In the genomic region with DNA sequence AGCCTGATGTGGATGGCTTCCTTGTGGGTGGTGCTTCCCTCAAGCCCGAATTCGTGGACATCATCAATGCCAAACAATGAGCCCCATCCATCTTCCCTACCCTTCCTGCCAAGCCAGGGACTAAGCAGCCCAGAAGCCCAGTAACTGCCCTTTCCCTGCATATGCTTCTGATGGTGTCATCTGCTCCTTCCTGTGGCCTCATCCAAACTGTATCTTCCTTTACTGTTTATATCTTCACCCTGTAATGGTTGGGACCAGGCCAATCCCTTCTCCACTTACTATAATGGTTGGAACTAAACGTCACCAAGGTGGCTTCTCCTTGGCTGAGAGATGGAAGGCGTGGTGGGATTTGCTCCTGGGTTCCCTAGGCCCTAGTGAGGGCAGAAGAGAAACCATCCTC, we compare ENCODE assay signal across 6 cellular contexts. TPM values are rescaled to one million over a fixed set of nuclear protein-coding genes. Genes with fewer than 3 reads are reported as not detected.
DNase-seq lines count a peak whose midpoint lies in the region; TF ChIP-seq lines count a peak whose summit lies in the region.
"Not testable (repeated sequence)": the region's sequence is repeated elsewhere in the genome, so short reads cannot be mapped to it uniquely, and the experiment has no call there.

No MANE protein-coding gene starts in this region.

- not testable (repeated sequence) for H4K8ac ChIP-seq in mesenchymal stem cell (ENCODE audit: low read length)

- H3K27ac Mint-ChIP-seq in activated T-helper 1 cell treated with anti-CD3 and anti-CD28 coated beads, Interleukin-12 subunit alpha, Interleukin-12 subunit beta, Interleukin-2, Interleukin-4 antibody, amounts not matched to agents 30 ng/mL and 10 ng/mL and 1 ng/mL, durations not matched to agents 14 hours and 24 hours and 36 hours = peak overlapping the region; percentile 86

- peak overlapping the region; percentile 99 for H3K27ac ChIP-seq in 22Rv1
- peak overlapping the region; percentile 49; the same call in 1 of the 2 replicates for H3K27ac ChIP-seq in GM23248
- peak overlapping the region in 1 of 2 experiments; percentile 16; a peak in 1 of 4 replicates for H3K27ac ChIP-seq in SK-N-SH (ENCODE audit: low read depth in 2 of 2, low read length in 1 of 2)
- not testable (repeated sequence) for H3K27ac ChIP-seq in duodenal mucosa (ENCODE audit: low read depth, low read length); mesenchymal stem cell (ENCODE audit: low read length, poor library complexity, severe bottlenecking)

- H3K79me2 ChIP-seq in GM23248 (ENCODE audit: insufficient read depth) = peaks cover 44% of the 10 kb centered on the region
- H3K79me2 ChIP-seq in SK-N-SH (ENCODE audit: insufficient read depth) = peaks cover 66% of the 10 kb centered on the region

- H3K36me3 ChIP-seq in GM23248 (ENCODE audit: low read depth) = peaks cover 16% of the 10 kb centered on the region
- H3K36me3 ChIP-seq in SK-N-SH (replicated peaks in 1 of 2; ENCODE audit: control insufficient read depth in 1 of 2, insufficient read depth in 2 of 2, low read length in 1 of 2) = peaks cover 20 to 22% of the 10 kb centered on the region in 2 experiments
- peaks cover 15 to 24% of the 10 kb centered on the region in 2 donors for H3K36me3 ChIP-seq in duodenal mucosa (ENCODE audit: control insufficient read depth in 1 of 2, insufficient read depth in 2 of 2, low read length in 2 of 2)
- H3K36me3 ChIP-seq in mesenchymal stem cell (ENCODE audit: control insufficient read depth in 1 of 2, insufficient read depth in 2 of 2, low read depth in 1 of 2, low read length in 2 of 2) = peaks cover 37 to 41% of the 10 kb centered on the region in 2 experiments

- H2BK15ac ChIP-seq in mesenchymal stem cell (ENCODE audit: low read depth, poor library complexity, severe bottlenecking) = not testable (repeated sequence)

- H2AK5ac ChIP-seq in mesenchymal stem cell (ENCODE audit: low read length, severe bottlenecking) = not testable (repeated sequence)

- H3K18ac ChIP-seq in mesenchymal stem cell (ENCODE audit: low read depth in 1 of 2, low read length in 2 of 2) = not testable (repeated sequence)

- not testable (repeated sequence) for H3K79me1 ChIP-seq in mesenchymal stem cell (replicated peaks; ENCODE audit: low read length, poor library complexity, severe bottlenecking)

- H2AFZ ChIP-seq in GM23248; SK-N-SH (ENCODE audit: low read depth); mesenchymal stem cell (ENCODE audit: low read depth, low read length): not testable (repeated sequence)

- peaks cover 39% of the 10 kb centered on the region for H3K4me1 ChIP-seq in GM23248 (ENCODE audit: insufficient read depth)
- peaks cover 38 to 46% of the 10 kb centered on the region in 2 experiments for H3K4me1 ChIP-seq in SK-N-SH (ENCODE audit: control insufficient read depth in 1 of 2, insufficient read depth in 2 of 2, low read depth in 1 of 2, low read length in 1 of 2)
- H3K4me1 ChIP-seq in duodenal mucosa (ENCODE audit: control insufficient read depth in 1 of 2, insufficient read depth in 2 of 2, low read length in 2 of 2) = peaks cover 47 to 48% of the 10 kb centered on the region in 2 donors
- peaks cover 28% of the 10 kb centered on the region for H3K4me1 ChIP-seq in mesenchymal stem cell (ENCODE audit: control insufficient read depth, insufficient read depth, low read depth, low read length)

- H3F3A ChIP-seq in GM23248 (ENCODE audit: insufficient read depth) = peaks cover 38% of the 10 kb centered on the region
- H3F3A ChIP-seq in SK-N-SH (replicated peaks; ENCODE audit: insufficient read depth) = peaks cover 41% of the 10 kb centered on the region

- TF ChIP-seq EP300 in SK-N-SH (IDR thresholded peaks at IDR 0.05; ENCODE audit: borderline replicate concordance in 1 of 2, low read depth in 1 of 2, low read length in 1 of 2) = not testable (repeated sequence)

- peak overlapping the region; percentile 28 for H3K9ac ChIP-seq in GM23248
- H3K9ac ChIP-seq in SK-N-SH = not testable (repeated sequence)
- peak overlapping the region; percentile 8 to 75 for H3K9ac ChIP-seq in duodenal mucosa (ENCODE audit: low read depth in 1 of 2, low read length in 2 of 2)
- peak overlapping the region; percentile 97 for H3K9ac ChIP-seq in mesenchymal stem cell (ENCODE audit: low read length)

- H3K27me3 Mint-ChIP-seq in activated T-helper 1 cell treated with anti-CD3 and anti-CD28 coated beads, Interleukin-12 subunit alpha, Interleukin-12 subunit beta, Interleukin-2, Interleukin-4 antibody, amounts not matched to agents 30 ng/mL and 10 ng/mL and 1 ng/mL, durations not matched to agents 14 hours and 24 hours and 36 hours (ENCODE audit: insufficient read depth) = not testable (repeated sequence)

- in situ Hi-C loops in GM23248 (cut with MboI) = not testable (repeated sequence)

- DNase-seq in GM23248; SK-N-SH; activated T-helper 1 cell treated with anti-CD3 and anti-CD28 coated beads, Interleukin-12 subunit alpha, Interleukin-12 subunit beta, Interleukin-2, Interleukin-4 antibody, amounts not matched to agents 30 ng/mL and 10 ng/mL and 1 ng/mL, durations not matched to agents 14 hours and 24 hours and 36 hours (ENCODE audit: low spot score): not testable (repeated sequence)
- DNase-seq in mesenchymal stem cell = peak; percentile 30

- intact Hi-C loops in activated T-helper 1 cell treated with anti-CD3 and anti-CD28 coated beads, Interleukin-12 subunit alpha, Interleukin-12 subunit beta, Interleukin-2, Interleukin-4 antibody, amounts not matched to agents 30 ng/mL and 10 ng/mL and 1 ng/mL, durations not matched to agents 14 hours and 24 hours and 36 hours (cut with micrococcal nuclease) = loop anchor here (5.0 kb wide), 2 partner anchors 237 to 378 kb away; partner anchors contain the start of genes C1RL, MRPL51 and NCAPD2

- H3K9me3 Mint-ChIP-seq in activated T-helper 1 cell treated with anti-CD3 and anti-CD28 coated beads, Interleukin-12 subunit alpha, Interleukin-12 subunit beta, Interleukin-2, Interleukin-4 antibody, amounts not matched to agents 30 ng/mL and 10 ng/mL and 1 ng/mL, durations not matched to agents 14 hours and 24 hours and 36 hours = not testable (repeated sequence)

- H3K36me3 Mint-ChIP-seq in activated T-helper 1 cell treated with anti-CD3 and anti-CD28 coated beads, Interleukin-12 subunit alpha, Interleukin-12 subunit beta, Interleukin-2, Interleukin-4 antibody, amounts not matched to agents 30 ng/mL and 10 ng/mL and 1 ng/mL, durations not matched to agents 14 hours and 24 hours and 36 hours (ENCODE audit: low read depth) = peaks cover 57% of the 10 kb centered on the region

- not testable (repeated sequence) for H2BK12ac ChIP-seq in mesenchymal stem cell (ENCODE audit: low read length in 2 of 2)

- CTCF ChIA-PET in SK-N-SH (lab: Yijun Ruan, JAX) = interaction anchor here (0.9 to 10.9 kb wide), 13 partner anchors 13 to 171 kb away, joined by 3 to 164 read pairs (median 13); partner anchors contain the start of genes CDCA3, ENO2, LRRC23 and MLF2

- not testable (repeated sequence) for H3K9me3 ChIP-seq in GM23248 (ENCODE audit: low read depth); SK-N-SH; duodenal mucosa (ENCODE audit: control insufficient read depth in 1 of 2, low read length in 2 of 2); mesenchymal stem cell (ENCODE audit: control insufficient read depth, low read length)

- H3K14ac ChIP-seq in mesenchymal stem cell (ENCODE audit: low read length in 2 of 2) = not testable (repeated sequence)

- H2BK5ac ChIP-seq in mesenchymal stem cell (ENCODE audit: low read depth, low read length, poor library complexity, severe bottlenecking) = not testable (repeated sequence)

- not testable (repeated sequence) for TF ChIP-seq CTCF in 22Rv1 (IDR thresholded peaks at IDR 0.05); SK-N-SH (IDR thresholded peaks at IDR 0.05)

- not testable (repeated sequence) for H4K20me1 ChIP-seq in GM23248 (ENCODE audit: insufficient read depth)
- H4K20me1 ChIP-seq in SK-N-SH (ENCODE audit: insufficient read depth) = peaks cover 44% of the 10 kb centered on the region

- not testable (repeated sequence) for TF ChIP-seq RAD21 in SK-N-SH (IDR thresholded peaks at IDR 0.05; ENCODE audit: low read length)

- H4K91ac ChIP-seq in mesenchymal stem cell (ENCODE audit: low read length) = not testable (repeated sequence)

- H3K4me2 ChIP-seq in GM23248 (ENCODE audit: unreplicated experiment) = peak overlapping the region; percentile 100
- H3K4me2 ChIP-seq in SK-N-SH = peak overlapping the region; percentile 99; the same call in 1 of the 2 replicates
- not testable (repeated sequence) for H3K4me2 ChIP-seq in mesenchymal stem cell (ENCODE audit: low read length, poor library complexity, severe bottlenecking)

- H3K23ac ChIP-seq in mesenchymal stem cell (ENCODE audit: low read length in 2 of 2) = not testable (repeated sequence)

- 42 to 62% methylated on average over 4 of the region's 4 CpGs for WGBS in GM23248 (ENCODE audit: low coverage in 1 of 2, low lambda C conversion rate in 2 of 2, missing lambda C conversion rate in 2 of 2), 2 experiments
- WGBS in SK-N-SH (ENCODE audit: low lambda C conversion rate) = 100% methylated on average over 2 of the region's 4 CpGs
- 82% methylated on average over 4 of the region's 4 CpGs for WGBS in mesenchymal stem cell

- H3K4me3 Mint-ChIP-seq in activated T-helper 1 cell treated with anti-CD3 and anti-CD28 coated beads, Interleukin-12 subunit alpha, Interleukin-12 subunit beta, Interleukin-2, Interleukin-4 antibody, amounts not matched to agents 30 ng/mL and 10 ng/mL and 1 ng/mL, durations not matched to agents 14 hours and 24 hours and 36 hours = peak overlapping the region; percentile 96

- H3K27me3 ChIP-seq in GM23248 (replicated peaks; ENCODE audit: insufficient read depth); SK-N-SH (ENCODE audit: insufficient read depth); duodenal mucosa (ENCODE audit: control insufficient read depth in 1 of 2, insufficient read depth in 2 of 2, low read length in 2 of 2); mesenchymal stem cell (ENCODE audit: control insufficient read depth in 1 of 2, insufficient read depth in 1 of 2, low read length in 2 of 2): not testable (repeated sequence)

- not testable (repeated sequence) for H3K4ac ChIP-seq in mesenchymal stem cell (ENCODE audit: low read depth in 1 of 2, low read length in 2 of 2)

- not testable (repeated sequence) for H3K4me3 ChIP-seq in GM23248; SK-N-SH (ENCODE audit: low read depth in 2 of 2, low read length in 1 of 2); duodenal mucosa (ENCODE audit: low read depth in 1 of 2, low read length in 2 of 2)
- H3K4me3 ChIP-seq in mesenchymal stem cell (ENCODE audit: insufficient read depth in 1 of 2, low read depth in 1 of 2, low read length in 2 of 2) = peak overlapping the region in 1 of 2 experiments; percentile 94

- H3K4me1 Mint-ChIP-seq in activated T-helper 1 cell treated with anti-CD3 and anti-CD28 coated beads, Interleukin-12 subunit alpha, Interleukin-12 subunit beta, Interleukin-2, Interleukin-4 antibody, amounts not matched to agents 30 ng/mL and 10 ng/mL and 1 ng/mL, durations not matched to agents 14 hours and 24 hours and 36 hours (ENCODE audit: low read depth) = peaks cover 66% of the 10 kb centered on the region

- POLR2A ChIA-PET in SK-N-SH (lab: Yijun Ruan, JAX) = interaction anchor here (1.4 to 2.2 kb wide), 4 partner anchors 14 to 146 kb away, joined by 3 to 13 read pairs (median 4); partner anchors contain the start of genes C12orf57, COPS7A and RNU7-1

- H3K9me2 ChIP-seq in GM23248 (ENCODE audit: insufficient read depth); SK-N-SH: not testable (repeated sequence)

- not testable (repeated sequence) for H2BK120ac ChIP-seq in mesenchymal stem cell (ENCODE audit: low read depth, low read length)

RNA-seq across cellular contexts. Expression of gene SPSB2, which starts 2.8 kb away (rescaled TPM):
- total RNA-seq in GM23248 (2014; rRNA removed; shearing (Covaris generic)) = 4.4 and 4.6 TPM in 2 replicates
- polyA plus RNA-seq in GM23248 (2016; fragmentation: Nextera tagmentation; extraction: Ambion mirVana) (4.1 and 4.8 TPM in 2 replicates), SK-N-SH (2012; rRNA removed) (16.9 and 19.6 TPM in 2 replicates)
- polyA plus RNA-seq in SK-N-SH (2012; cell fraction: cytosol; rRNA removed) = 9.4 and 14.5 TPM in 2 replicates
- 19.3 and 25.6 TPM in 2 replicates for polyA plus RNA-seq in SK-N-SH (2012; cell fraction: nucleus; rRNA removed)
- 3.4 and 4.7 TPM in 2 replicates for total RNA-seq in activated T-helper 1 cell treated with anti-CD3 and anti-CD28 coated beads, Interleukin-12 subunit alpha, Interleukin-12 subunit beta, Interleukin-2, Interleukin-4 antibody, amounts not matched to agents 30 ng/mL and 10 ng/mL and 1 ng/mL, durations not matched to agents 14 hours and 24 hours and 36 hours
- polyA plus RNA-seq in mesenchymal stem cell (2013, experiment 1 of 2) = 6.3 TPM
- 6.7 TPM for polyA plus RNA-seq in mesenchymal stem cell (2013, experiment 2 of 2)

RNA-seq across cellular contexts. Expression of gene TPI1, which starts 3.0 kb away (rescaled TPM):
- 1,720 and 1,799 TPM in 2 replicates for total RNA-seq in GM23248 (2014; rRNA removed; shearing (Covaris generic))
- polyA plus RNA-seq in GM23248 (2016; fragmentation: Nextera tagmentation; extraction: Ambion mirVana) (1,936 and 1,978 TPM in 2 replicates), SK-N-SH (2012; rRNA removed) (1,175 and 1,316 TPM in 2 replicates)
- polyA plus RNA-seq in SK-N-SH (2012; cell fraction: cytosol; rRNA removed) = 1,053 and 1,239 TPM in 2 replicates
- 674 and 733 TPM in 2 replicates for polyA plus RNA-seq in SK-N-SH (2012; cell fraction: nucleus; rRNA removed)
- total RNA-seq in activated T-helper 1 cell treated with anti-CD3 and anti-CD28 coated beads, Interleukin-12 subunit alpha, Interleukin-12 subunit beta, Interleukin-2, Interleukin-4 antibody, amounts not matched to agents 30 ng/mL and 10 ng/mL and 1 ng/mL, durations not matched to agents 14 hours and 24 hours and 36 hours = 1,427 and 1,438 TPM in 2 replicates
- 589 TPM for polyA plus RNA-seq in mesenchymal stem cell (2013, experiment 1 of 2)
- 572 TPM for polyA plus RNA-seq in mesenchymal stem cell (2013, experiment 2 of 2)

RNA-seq across cellular contexts. Expression of gene USP5, which starts 18.4 kb away (rescaled TPM):
- 96.2 and 97.5 TPM in 2 replicates for total RNA-seq in GM23248 (2014; rRNA removed; shearing (Covaris generic))
- polyA plus RNA-seq in GM23248 (2016; fragmentation: Nextera tagmentation; extraction: Ambion mirVana) (73.2 and 77.9 TPM in 2 replicates), SK-N-SH (2012; rRNA removed) (97.2 and 100 TPM in 2 replicates)
- 46.4 and 64.2 TPM in 2 replicates for polyA plus RNA-seq in SK-N-SH (2012; cell fraction: cytosol; rRNA removed)
- polyA plus RNA-seq in SK-N-SH (2012; cell fraction: nucleus; rRNA removed) = 203 and 208 TPM in 2 replicates
- 116 and 127 TPM in 2 replicates for total RNA-seq in activated T-helper 1 cell treated with anti-CD3 and anti-CD28 coated beads, Interleukin-12 subunit alpha, Interleukin-12 subunit beta, Interleukin-2, Interleukin-4 antibody, amounts not matched to agents 30 ng/mL and 10 ng/mL and 1 ng/mL, durations not matched to agents 14 hours and 24 hours and 36 hours
- polyA plus RNA-seq in mesenchymal stem cell (2013, experiment 1 of 2) = 77.2 TPM
- 74.0 TPM for polyA plus RNA-seq in mesenchymal stem cell (2013, experiment 2 of 2)

RNA-seq across cellular contexts. Expression of gene CDCA3, which starts 19.2 kb away (rescaled TPM):
- 19.6 and 23.9 TPM in 2 replicates for total RNA-seq in GM23248 (2014; rRNA removed; shearing (Covaris generic))
- polyA plus RNA-seq in GM23248 (2016; fragmentation: Nextera tagmentation; extraction: Ambion mirVana) (30.2 and 31.4 TPM in 2 replicates), SK-N-SH (2012; rRNA removed) (33.0 and 34.0 TPM in 2 replicates)
- 18.8 and 25.0 TPM in 2 replicates for polyA plus RNA-seq in SK-N-SH (2012; cell fraction: cytosol; rRNA removed)
- polyA plus RNA-seq in SK-N-SH (2012; cell fraction: nucleus; rRNA removed) = 49.3 and 55.0 TPM in 2 replicates
- 27.2 and 32.5 TPM in 2 replicates for total RNA-seq in activated T-helper 1 cell treated with anti-CD3 and anti-CD28 coated beads, Interleukin-12 subunit alpha, Interleukin-12 subunit beta, Interleukin-2, Interleukin-4 antibody, amounts not matched to agents 30 ng/mL and 10 ng/mL and 1 ng/mL, durations not matched to agents 14 hours and 24 hours and 36 hours
- 7.1 TPM for polyA plus RNA-seq in mesenchymal stem cell (2013, experiment 1 of 2)
- polyA plus RNA-seq in mesenchymal stem cell (2013, experiment 2 of 2) = 6.9 TPM

RNA-seq across cellular contexts. Expression of gene GNB3, which starts 29.6 kb away (rescaled TPM):
- total RNA-seq in GM23248 (2014; rRNA removed; shearing (Covaris generic)) = 1.0 and 3.2 TPM in 2 replicates
- polyA plus RNA-seq in GM23248 (2016; fragmentation: Nextera tagmentation; extraction: Ambion mirVana) = 1.5 and 2.2 TPM in 2 replicates
- 12.9 and 13.8 TPM in 2 replicates for polyA plus RNA-seq in SK-N-SH (2012; rRNA removed)
- 1.6 and 3.0 TPM in 2 replicates for polyA plus RNA-seq in SK-N-SH (2012; cell fraction: cytosol; rRNA removed)
- 93.1 and 96.5 TPM in 2 replicates for polyA plus RNA-seq in SK-N-SH (2012; cell fraction: nucleus; rRNA removed)
- total RNA-seq in activated T-helper 1 cell treated with anti-CD3 and anti-CD28 coated beads, Interleukin-12 subunit alpha, Interleukin-12 subunit beta, Interleukin-2, Interleukin-4 antibody, amounts not matched to agents 30 ng/mL and 10 ng/mL and 1 ng/mL, durations not matched to agents 14 hours and 24 hours and 36 hours = 1.6 and 1.7 TPM in 2 replicates
- polyA plus RNA-seq in mesenchymal stem cell (2013, experiment 1 of 2) = 6.0 TPM
- polyA plus RNA-seq in mesenchymal stem cell (2013, experiment 2 of 2) = 6.0 TPM
